ENCODE assay signal across 1 cellular context in genomic region chr7:40755438-40755837, GRCh38.
TF ChIP-seq lines count a peak whose summit lies in the region.

No MANE protein-coding gene starts in this region.

TF ChIP-seq in IMR-90, 13 proteins besides CTCF, POLR2A, EP300 and RAD21 (continued from another document):
- TF ChIP-seq USF2 (IDR thresholded peaks at IDR 0.05; ENCODE audit: low read depth, low read length) (no peak), NFE2L2 (IDR thresholded peaks at IDR 0.05; ENCODE audit: low read depth, low read length) (no peak), MAFK (IDR thresholded peaks at IDR 0.05; ENCODE audit: low read depth, low read length) (no peak)
